In the genomic region with DNA sequence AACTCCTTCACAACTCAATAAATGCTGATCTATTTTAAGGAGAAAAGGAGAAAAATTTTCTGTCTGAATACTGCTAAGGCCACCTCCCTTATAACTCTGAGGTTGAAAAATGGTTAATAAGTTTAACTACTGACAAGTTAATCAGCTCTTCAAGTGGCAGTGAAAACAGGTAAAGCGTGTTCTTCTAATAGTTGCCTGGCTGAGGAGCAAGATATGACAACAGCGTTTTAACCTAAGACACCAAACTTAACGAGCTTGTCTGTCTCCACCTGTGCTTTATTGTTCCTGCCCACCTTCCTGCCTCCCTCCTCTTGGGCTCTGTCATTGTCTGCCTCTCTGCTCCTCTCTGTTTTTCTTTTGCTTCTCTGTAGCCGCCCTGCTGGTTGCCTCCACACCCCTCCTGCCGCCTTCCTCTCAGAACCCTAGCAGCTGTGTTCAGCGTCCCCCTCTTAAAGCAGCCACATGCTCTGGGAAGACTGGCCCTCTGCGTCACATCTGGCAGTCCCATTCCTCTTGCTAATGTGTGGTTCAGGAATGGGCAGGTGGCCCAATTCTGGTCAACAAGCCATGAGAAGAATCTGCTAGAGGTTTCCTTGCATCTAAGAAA, we compare ENCODE assay signal across 8 cellular contexts. TPM values are rescaled to one million over a fixed set of nuclear protein-coding genes. Genes with fewer than 3 reads are reported as not detected.
DNase-seq lines count a peak whose midpoint lies in the region; ATAC-seq lines count a peak whose summit lies in the region.

No MANE protein-coding gene starts in this region.

- H3K27ac Mint-ChIP-seq in activated naive CD4-positive, alpha-beta T cell treated with anti-CD3 and anti-CD28 coated beads, Interleukin-2, amount 50 U/mL, for 72 hours: peak overlapping the region; percentile 93 to 99

- H3K36me3 Mint-ChIP-seq in activated naive CD4-positive, alpha-beta T cell treated with anti-CD3 and anti-CD28 coated beads, Interleukin-2, amount 50 U/mL, for 72 hours: peaks cover 3 to 22% of the 10 kb centered on the region in 2 donors

- DNase-seq in NCI-H510A treated with DMSO at 0.1 percent for 48 hours (lab: John Stamatoyannopoulos, UW) (peak; percentile 38), SKM-1 (lab: John Stamatoyannopoulos, UW; ENCODE audit: unreplicated experiment) (no peak), D341Med (ENCODE audit: low spot score) (no peak), foreskin melanocyte (no peak)
- DNase-seq in activated naive CD4-positive, alpha-beta T cell treated with anti-CD3 and anti-CD28 coated beads, Interleukin-2, amount 50 U/mL, for 72 hours (ENCODE audit: low spot score in 2 of 2): peak in 1 of 2 donors; percentile 26
- peak; percentile 48 for DNase-seq in stimulated activated CD4-positive, alpha-beta T cell treated with anti-CD3 and anti-CD28 coated beads, Interleukin-15, amount 100 ng/mL, for 24 hours

- ATAC-seq in GM21447 (IDR thresholded peaks at IDR 0.05; ENCODE audit: unreplicated experiment) (peak; percentile 2), GM21367 (IDR thresholded peaks at IDR 0.05; ENCODE audit: unreplicated experiment) (no peak)
- peak; percentile 1 to 27 for ATAC-seq in activated naive CD4-positive, alpha-beta T cell treated with anti-CD3 and anti-CD28 coated beads, Interleukin-2, amount 50 U/mL, for 72 hours

- H3K9me3 Mint-ChIP-seq in activated naive CD4-positive, alpha-beta T cell treated with anti-CD3 and anti-CD28 coated beads, Interleukin-2, amount 50 U/mL, for 72 hours: peaks cover 0 to 15% of the 10 kb centered on the region in 2 donors

RNA-seq across cellular contexts. Expression of a gene that starts 4.3 kb away (rescaled TPM):
- 10 to 100 TPM; 11.0 to 26.7 TPM for total RNA-seq in activated naive CD4-positive, alpha-beta T cell treated with anti-CD3 and anti-CD28 coated beads, Interleukin-2, amount 50 U/mL, for 72 hours

Comparison
In these comparisons a context has a peak if more than half of its experiments do, and no peak if none do; other contexts are left out.
1. DNase-seq: peak in NCI-H510A treated with DMSO at 0.1 percent for 48 hours (single experiment) and stimulated activated CD4-positive, alpha-beta T cell treated with anti-CD3 and anti-CD28 coated beads, Interleukin-15, amount 100 ng/mL, for 24 hours (single experiment); none in SKM-1 (single experiment), D341Med (single experiment) and foreskin melanocyte (single experiment).